In the genomic region with DNA sequence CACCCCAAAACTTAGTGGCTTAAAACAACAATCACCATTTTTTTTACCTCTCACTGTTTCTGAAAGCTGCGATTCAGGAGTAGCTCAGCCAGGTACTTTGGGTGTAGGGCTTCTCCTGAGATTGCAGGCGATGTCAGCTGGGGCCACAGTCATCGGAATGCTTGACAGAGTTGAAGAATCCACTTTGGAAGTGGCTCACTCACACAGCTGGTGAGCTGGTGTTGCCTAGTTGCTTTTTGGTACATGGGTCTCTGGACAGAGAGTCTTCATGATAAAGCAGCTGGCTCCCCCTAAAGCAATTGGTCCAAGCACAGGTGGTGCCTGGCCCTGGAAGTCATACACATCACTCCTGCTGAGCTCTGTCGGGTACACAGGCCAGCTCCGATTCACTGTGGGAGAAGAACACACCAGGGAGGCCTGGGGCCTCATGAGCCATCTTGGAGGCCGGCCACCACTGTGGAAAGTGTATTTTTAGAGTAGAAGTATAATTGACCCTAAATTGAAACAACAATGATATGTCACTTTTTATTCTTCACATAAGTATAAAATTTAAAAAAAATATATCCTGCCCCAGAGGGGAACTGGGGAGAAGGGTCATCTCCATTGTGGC, we compare ENCODE assay signal across 18 cellular contexts.
A peak's percentile ranks its signal among the peaks of the same experiment; 100 is the strongest.
DNase-seq lines count a peak whose midpoint lies in the region; ATAC-seq and TF ChIP-seq lines count a peak whose summit lies in the region.
"Had no signal": no experiment of that assay in that cellular context is flagged by ENCODE, and none has a peak within 500 bp of the region (broad histone marks: within the 10 kb centered on the region; RNA-seq: fewer than 3 reads in every experiment).

No MANE protein-coding gene starts in this region.

- peaks cover 0 to 2% of the 10 kb centered on the region in 2 donors for H3K9me3 ChIP-seq in lung (ENCODE audit: control insufficient read depth in 2 of 2, insufficient read depth in 1 of 2, low read length in 1 of 2)
- H3K9me3 ChIP-seq in psoas muscle: no peaks in the 10 kb centered on the region
- H3K9me3 ChIP-seq: A549, Caco-2, HAP-1 had no signal

- H3K27ac Mint-ChIP-seq in activated naive CD4-positive, alpha-beta T cell treated with anti-CD3 and anti-CD28 coated beads, Interleukin-2, amount 50 U/mL, for 72 hours: no peak overlapping the region
- H3K27ac Mint-ChIP-seq: CD4-positive, alpha-beta T cell; IgD-negative memory B cell had no signal

- WGBS in lung, 2 donors: 86 to 91% methylated on average over 6 of the region's 6 CpGs
- WGBS in psoas muscle, 3 donors: 54 to 66% (median 57%) methylated on average over 6 of the region's 6 CpGs

- intact Hi-C loops in psoas muscle (cut with DNase I): no loop called here

- H3K36me3 ChIP-seq in lung (ENCODE audit: control insufficient read depth in 2 of 2, insufficient read depth in 2 of 2, low read length in 2 of 2) (no peaks in the 10 kb centered on the region), psoas muscle (ENCODE audit: insufficient read depth in 1 of 2, low read depth in 1 of 2) (no peaks in the 10 kb centered on the region)
- H3K36me3 ChIP-seq: HAP-1 had no signal

- no peaks in the 10 kb centered on the region for H3K36me3 Mint-ChIP-seq in activated naive CD4-positive, alpha-beta T cell treated with anti-CD3 and anti-CD28 coated beads, Interleukin-2, amount 50 U/mL, for 72 hours
- H3K36me3 Mint-ChIP-seq: IgD-negative memory B cell had no signal

- H3K4me1 ChIP-seq in lung (ENCODE audit: control insufficient read depth in 2 of 2, insufficient read depth in 2 of 2, low read length in 2 of 2) (no peaks in the 10 kb centered on the region), psoas muscle (peaks cover 17% of the 10 kb centered on the region)
- H3K4me1 ChIP-seq: HAP-1 had no signal

- DNase-seq in NCI-H146 (lab: John Stamatoyannopoulos, UW) (peak; percentile 64), NCI-H69 (lab: John Stamatoyannopoulos, UW) (peak; percentile 22), lung (ENCODE audit: low spot score) (peak; percentile 6), psoas muscle (no peak)
- no peak for DNase-seq in activated naive CD4-positive, alpha-beta T cell treated with anti-CD3 and anti-CD28 coated beads, Interleukin-2, amount 50 U/mL, for 72 hours (ENCODE audit: low spot score in 2 of 2)
- DNase-seq in activated CD8-positive, alpha-beta memory T cell treated with anti-CD3 and anti-CD28 coated beads, Interleukin-2, amount 50 U/mL, for 4 hours: no peak
- DNase-seq: AML-193; Caco-2; CD4-positive, alpha-beta T cell; GDM1; KBM-7 had no signal

- TF ChIP-seq CTCF in lung (IDR thresholded peaks at IDR 0.05; ENCODE audit: control extremely low read depth, extremely low read depth) (no peak), psoas muscle (IDR thresholded peaks at IDR 0.05) (no peak)

- ATAC-seq in lung (ENCODE audit: insufficient read depth, low FRiP score) (no peak), psoas muscle (peak in 3 of 4 donors; percentile 38 to 61 (median 54)), HG03432 (IDR thresholded peaks at IDR 0.05; ENCODE audit: unreplicated experiment) (no peak), HG02678 (IDR thresholded peaks at IDR 0.05; ENCODE audit: unreplicated experiment) (no peak)
- no peak for ATAC-seq in activated naive CD4-positive, alpha-beta T cell treated with anti-CD3 and anti-CD28 coated beads, Interleukin-2, amount 50 U/mL, for 72 hours
- ATAC-seq: A549, HepG2 had no signal

- H3K9me3 Mint-ChIP-seq in activated naive CD4-positive, alpha-beta T cell treated with anti-CD3 and anti-CD28 coated beads, Interleukin-2, amount 50 U/mL, for 72 hours: no peaks in the 10 kb centered on the region
- H3K9me3 Mint-ChIP-seq: CD4-positive, alpha-beta T cell; IgD-negative memory B cell had no signal

- no peak overlapping the region for H3K27ac ChIP-seq in lung (ENCODE audit: low read depth in 1 of 2, low read length in 1 of 2)
- H3K27ac ChIP-seq in psoas muscle: no peak overlapping the region
- H3K27ac ChIP-seq: A549, C4-2B had no signal

- H3K27me3 ChIP-seq in lung (ENCODE audit: control insufficient read depth, insufficient read depth) (no peaks in the 10 kb centered on the region), psoas muscle (ENCODE audit: insufficient read depth in 3 of 3, low read length in 2 of 3) (no peaks in the 10 kb centered on the region)

- H3K4me3 ChIP-seq in lung (no peak overlapping the region), psoas muscle (no peak overlapping the region)
- H3K4me3 ChIP-seq: A549, HAP-1 had no signal

Comparison
In these comparisons a context has a peak if more than half of its experiments do, and no peak if none do; other contexts are left out.
1. DNase-seq: peak in NCI-H146 (single experiment), NCI-H69 (single experiment) and lung (single experiment); none in psoas muscle (0 of 2), activated naive CD4-positive, alpha-beta T cell treated with anti-CD3 and anti-CD28 coated beads, Interleukin-2, amount 50 U/mL, for 72 hours (0 of 2) and activated CD8-positive, alpha-beta memory T cell treated with anti-CD3 and anti-CD28 coated beads, Interleukin-2, amount 50 U/mL, for 4 hours (single experiment).
2. ATAC-seq: peak in psoas muscle (3 of 4); none in lung (single experiment), HG03432 (single experiment), activated naive CD4-positive, alpha-beta T cell treated with anti-CD3 and anti-CD28 coated beads, Interleukin-2, amount 50 U/mL, for 72 hours (0 of 2) and HG02678 (single experiment).